Comparison of ENCODE assay signal across 8 cellular contexts in genomic region chr19:4457654-4458406, GRCh38.
DNase-seq lines count a peak whose midpoint lies in the region; ATAC-seq lines count a peak whose summit lies in the region.

Gene UBXN6 (minus strand): TSS chr19:4457794. CDS start chr19:4457697, 97 bp downstream.

- ATAC-seq in GM19035 (IDR thresholded peaks at IDR 0.05; ENCODE audit: unreplicated experiment) (peak; percentile 95), HG03354 (IDR thresholded peaks at IDR 0.05; ENCODE audit: poor library complexity, severe bottlenecking, unreplicated experiment) (peak; percentile 87)
- ATAC-seq in activated CD4-positive, CD25-positive, alpha-beta regulatory T cell treated with anti-CD3 and anti-CD28 coated beads, Interleukin-2, amount 50 U/mL, for 24 hours = peak; percentile 99

- DNase-seq in AG08395 (ENCODE audit: low spot score) = peak; percentile 97
- DNase-seq in NCI-H446 treated with DMSO at 0.1 percent for 48 hours (lab: John Stamatoyannopoulos, UW) = peak; percentile 97
- DNase-seq in cerebellar cortex (ENCODE audit: low spot score) = peak; percentile 99
- DNase-seq in islet precursor cell = peak; percentile 98
- DNase-seq in stimulated activated CD4-positive, alpha-beta T cell treated with anti-CD3 and anti-CD28 coated beads, Interleukin-12 subunit alpha, Interleukin-12 subunit beta, amount 100 ng/mL, for 48 hours (ENCODE audit: low read depth in 2 of 3, low spot score in 1 of 3) = peak; percentile 96 to 97 (median 97)

Comparison
In these comparisons a context has a peak if more than half of its experiments do, and no peak if none do; other contexts are left out.
1. Peak in every context shown above with its lines: DNase-seq and ATAC-seq.